ENCODE assay signal across 8 cellular contexts in the genomic region with DNA sequence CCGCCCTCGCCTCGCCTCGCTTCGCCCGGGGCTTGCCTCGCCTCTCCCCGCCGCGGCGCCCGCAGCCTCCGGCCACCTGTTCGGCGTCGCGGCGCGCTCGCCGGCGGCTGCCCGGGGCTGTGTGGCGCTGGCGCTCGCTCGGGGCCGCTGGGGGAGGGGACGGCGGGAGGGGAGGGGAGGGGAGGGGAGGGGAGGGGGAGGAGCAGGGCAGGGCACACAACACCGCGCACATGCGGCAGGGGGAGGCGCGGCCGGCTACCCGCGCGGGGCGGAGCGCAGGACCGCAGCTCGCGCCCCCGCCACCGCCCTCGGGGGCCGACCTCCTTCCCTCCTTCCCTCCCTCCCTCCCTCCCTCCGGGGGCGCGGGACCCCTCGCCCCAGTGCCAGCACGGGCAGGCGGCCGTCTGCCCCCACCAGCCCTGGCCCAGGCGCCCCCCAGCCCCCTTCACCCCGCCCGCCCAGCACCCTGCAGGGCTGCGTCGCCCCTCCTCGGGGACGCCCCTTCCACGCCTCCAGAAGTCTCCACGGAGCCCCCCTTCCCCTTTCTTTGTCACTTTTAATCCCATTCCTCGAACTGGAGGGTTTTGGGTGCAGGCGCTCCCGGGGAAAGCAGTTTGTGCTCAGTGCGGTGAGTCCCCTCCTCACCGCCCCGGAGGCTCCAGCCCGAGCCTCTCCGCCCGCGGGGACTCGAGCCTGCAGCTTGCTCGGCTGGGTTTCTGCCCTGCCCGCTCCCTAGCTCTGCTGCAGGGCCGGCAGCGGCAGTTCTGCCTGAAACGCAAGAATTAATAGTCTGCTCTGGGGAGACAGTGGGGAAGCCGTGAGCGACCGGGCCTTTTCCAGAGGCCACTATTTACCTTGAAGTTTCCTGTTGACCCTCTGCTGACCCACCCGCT. TPM values are rescaled to one million over a fixed set of nuclear protein-coding genes. Genes with fewer than 3 reads are reported as not detected.
DNase-seq lines count a peak whose midpoint lies in the region; ATAC-seq lines count a peak whose summit lies in the region.

A gene (minus strand): TSS at position 123 of the 893 bp plus-strand sequence. CDS start 301 bp downstream, outside the sequence.

- H3K9me3 Mint-ChIP-seq in activated naive CD4-positive, alpha-beta T cell treated with anti-CD3 and anti-CD28 coated beads, Interleukin-2, amount 10 ng/mL, durations not matched to agents 7 days and 5 days = no peaks in the 10 kb centered on the region
- no peaks in the 10 kb centered on the region for H3K9me3 Mint-ChIP-seq in dendritic cell treated with granulocyte-macrophage colony-stimulating factor and Interleukin-4, amounts not matched to agents 40 ng/mL and 50 ng/mL, for 4 days

- intact Hi-C loops in dendritic cell treated with granulocyte-macrophage colony-stimulating factor and Interleukin-4, amounts not matched to agents 40 ng/mL and 50 ng/mL, for 4 days (cut with micrococcal nuclease) = no loop called here

- peak within 1 kb of the TSS; percentile 62 to 80 (median 69) for H3K4me3 ChIP-seq in subcutaneous abdominal adipose tissue (ENCODE audit: low read depth in 1 of 5, low read length in 5 of 5)

- no peaks in the 10 kb centered on the region for H3K36me3 ChIP-seq in subcutaneous abdominal adipose tissue (ENCODE audit: control insufficient read depth in 5 of 5, insufficient read depth in 5 of 5, low read length in 5 of 5)

- CTCF ChIA-PET in activated naive CD4-positive, alpha-beta T cell treated with anti-CD3 and anti-CD28 coated beads, Interleukin-2, amount 10 ng/mL, durations not matched to agents 7 days and 5 days (lab: Charles Lee) = interaction anchor here (1.4 kb wide), 1 partner anchor 92 kb away, joined by 3 read pairs; no protein-coding TSS in a partner anchor

- peaks cover 15% of the 10 kb centered on the region for H3K4me1 Mint-ChIP-seq in activated naive CD4-positive, alpha-beta T cell treated with anti-CD3 and anti-CD28 coated beads, Interleukin-2, amount 10 ng/mL, durations not matched to agents 7 days and 5 days
- no peaks in the 10 kb centered on the region for H3K4me1 Mint-ChIP-seq in dendritic cell treated with granulocyte-macrophage colony-stimulating factor and Interleukin-4, amounts not matched to agents 40 ng/mL and 50 ng/mL, for 4 days (ENCODE audit: low read depth)

- H3K27me3 ChIP-seq in subcutaneous abdominal adipose tissue (ENCODE audit: control insufficient read depth in 5 of 5, insufficient read depth in 4 of 5, low read length in 5 of 5) = peaks cover 0 to 10% (median 3%) of the 10 kb centered on the region in 5 donors

- H3K36me3 Mint-ChIP-seq in activated naive CD4-positive, alpha-beta T cell treated with anti-CD3 and anti-CD28 coated beads, Interleukin-2, amount 10 ng/mL, durations not matched to agents 7 days and 5 days = no peaks in the 10 kb centered on the region
- H3K36me3 Mint-ChIP-seq in dendritic cell treated with granulocyte-macrophage colony-stimulating factor and Interleukin-4, amounts not matched to agents 40 ng/mL and 50 ng/mL, for 4 days (ENCODE audit: low read depth) = no peaks in the 10 kb centered on the region

- peaks cover 4 to 43% (median 29%) of the 10 kb centered on the region in 5 donors for H3K4me1 ChIP-seq in subcutaneous abdominal adipose tissue (ENCODE audit: control insufficient read depth in 5 of 5, insufficient read depth in 5 of 5, low read length in 5 of 5)

- DNase-seq in activated naive CD4-positive, alpha-beta T cell treated with anti-CD3 and anti-CD28 coated beads, Interleukin-2, amount 10 ng/mL, durations not matched to agents 7 days and 5 days = peak; percentile 36
- DNase-seq in activated naive CD4-positive, alpha-beta T cell treated with Interleukin-2 at 50 U/mL for 16 hours = no peak
- DNase-seq in RPMI7951 (ENCODE audit: low read depth) = peak; percentile 64
- DNase-seq in left lobe of liver (ENCODE audit: low spot score) = peak; percentile 80
- DNase-seq in NOMO-1 (lab: John Stamatoyannopoulos, UW; ENCODE audit: unreplicated experiment in 2 of 2) = no peak

- H3K9ac ChIP-seq in subcutaneous abdominal adipose tissue (ENCODE audit: low read length in 5 of 5) = peak within 1 kb of the TSS in 4 of 5 donors; percentile 56 to 85 (median 80)

- ATAC-seq in HG03135 (IDR thresholded peaks at IDR 0.05; ENCODE audit: unreplicated experiment) (peak; percentile 43), left lobe of liver (peak; percentile 85)

- no peak within 1 kb of the TSS for H3K27ac Mint-ChIP-seq in activated naive CD4-positive, alpha-beta T cell treated with anti-CD3 and anti-CD28 coated beads, Interleukin-2, amount 10 ng/mL, durations not matched to agents 7 days and 5 days
- no peak within 1 kb of the TSS for H3K27ac Mint-ChIP-seq in dendritic cell treated with granulocyte-macrophage colony-stimulating factor and Interleukin-4, amounts not matched to agents 40 ng/mL and 50 ng/mL, for 4 days

- peak within 1 kb of the TSS; percentile 46 for H3K27ac ChIP-seq in subcutaneous abdominal adipose tissue (ENCODE audit: low read depth, low read length)

- no peaks in the 10 kb centered on the region for H3K9me3 ChIP-seq in subcutaneous abdominal adipose tissue (ENCODE audit: control insufficient read depth in 5 of 5, low read length in 5 of 5)

- peaks cover 76% of the 10 kb centered on the region for H3K27me3 Mint-ChIP-seq in activated naive CD4-positive, alpha-beta T cell treated with anti-CD3 and anti-CD28 coated beads, Interleukin-2, amount 10 ng/mL, durations not matched to agents 7 days and 5 days
- peaks cover 71% of the 10 kb centered on the region for H3K27me3 Mint-ChIP-seq in dendritic cell treated with granulocyte-macrophage colony-stimulating factor and Interleukin-4, amounts not matched to agents 40 ng/mL and 50 ng/mL, for 4 days

- peak within 1 kb of the TSS; percentile 64 for H3K4me3 Mint-ChIP-seq in activated naive CD4-positive, alpha-beta T cell treated with anti-CD3 and anti-CD28 coated beads, Interleukin-2, amount 10 ng/mL, durations not matched to agents 7 days and 5 days
- peak within 1 kb of the TSS; percentile 64 for H3K4me3 Mint-ChIP-seq in dendritic cell treated with granulocyte-macrophage colony-stimulating factor and Interleukin-4, amounts not matched to agents 40 ng/mL and 50 ng/mL, for 4 days

RNA-seq across cellular contexts. Expression of the gene that starts here (rescaled TPM):
- 23.9 and 30.0 TPM in 2 replicates for total RNA-seq in RPMI7951 (2014; rRNA removed; shearing (Covaris generic))
- total RNA-seq in left lobe of liver = 19.1 TPM

Comparison
In these comparisons a context has a peak if more than half of its experiments do, and no peak if none do; other contexts are left out.
1. DNase-seq: peak in activated naive CD4-positive, alpha-beta T cell treated with anti-CD3 and anti-CD28 coated beads, Interleukin-2, amount 10 ng/mL, durations not matched to agents 7 days and 5 days (single experiment), RPMI7951 (single experiment) and left lobe of liver (single experiment); none in activated naive CD4-positive, alpha-beta T cell treated with Interleukin-2 at 50 U/mL for 16 hours (single experiment) and NOMO-1 (0 of 2).